In genomic region chr1:198498881-198499280, GRCh38 we compare ENCODE assay signal across 32 cellular contexts. TPM values are rescaled to one million over a fixed set of nuclear protein-coding genes. Genes with fewer than 3 reads are reported as not detected.
DNase-seq lines count a peak whose midpoint lies in the region; ATAC-seq, FAIRE-seq and TF ChIP-seq lines count a peak whose summit lies in the region.
"Had no signal": no experiment of that assay in that cellular context is flagged by ENCODE, and none has a peak within 500 bp of the region (broad histone marks: within the 10 kb centered on the region; RNA-seq: fewer than 3 reads in every experiment).

No MANE protein-coding gene starts in this region.

- no CpG with 5 or more reads among the region's 1 CpG for WGBS in neuronal stem cell (ENCODE audit: extremely low coverage in 2 of 2, insufficient read length in 2 of 2, insufficient replicate concordance in 1 of 2), 2 donors
- 5% methylated on average over 1 of the region's 1 CpG for WGBS in HepG2 (ENCODE audit: low lambda C conversion rate)

- in situ Hi-C loops in HepG2 (cut with HindIII; ENCODE audit: extremely low pct_ligation_motif_present, low pct_unique_long_range_greater_than_20kb) = no loop called here

- no peak for TF ChIP-seq POLR2A in HepG2 (IDR thresholded peaks at IDR 0.05; ENCODE audit: insufficient read depth in 1 of 2, low read depth in 2 of 2, low read length in 2 of 2)

- H2BK15ac ChIP-seq in neuronal stem cell (ENCODE audit: low read length) = no peak overlapping the region

- peaks cover 5% of the 10 kb centered on the region for H3K9me3 Mint-ChIP-seq in Calu3 (ENCODE audit: low read depth, unreplicated experiment)

- peaks cover 0 to 7% of the 10 kb centered on the region in 2 donors for H3K9me3 ChIP-seq in neuronal stem cell (replicated peaks in 1 of 2; ENCODE audit: control insufficient read depth in 2 of 2, insufficient read depth in 1 of 2, low read depth in 1 of 2, low read length in 2 of 2)
- no peaks in the 10 kb centered on the region for H3K9me3 ChIP-seq in HepG2 (ENCODE audit: low read length)
- H3K9me3 ChIP-seq: gastrocnemius medialis, neutrophil had no signal

- H3K4me2 ChIP-seq in neuronal stem cell (ENCODE audit: insufficient read depth, low read length, poor library complexity, severe bottlenecking) (no peak overlapping the region), HepG2 (ENCODE audit: low read depth, low read length) (no peak overlapping the region)

- no peaks in the 10 kb centered on the region for H3K36me3 Mint-ChIP-seq in Calu3 (ENCODE audit: insufficient read depth, unreplicated experiment)

- no peak overlapping the region for H4K8ac ChIP-seq in neuronal stem cell (ENCODE audit: low read depth, low read length)

- H3K18ac ChIP-seq in neuronal stem cell (ENCODE audit: low read length) = no peak overlapping the region

- BruUV-seq in Calu3 (replicated peaks; lab: Mats Ljungman, UMichigan) (no TSS peak), HepG2 (replicated peaks; lab: Mats Ljungman, UMichigan) (no TSS peak)

- peak; percentile 25 for DNase-seq in Calu3
- DNase-seq in NCI-H226 = peak; percentile 93
- DNase-seq in epithelial cell of esophagus (ENCODE audit: low read depth) = peak; percentile 72
- DNase-seq in omental fat pad (ENCODE audit: low spot score) = no peak
- DNase-seq in neuronal stem cell (ENCODE audit: low spot score) = no peak
- no peak for DNase-seq in HepG2 (ENCODE audit: low spot score)
- no peak for DNase-seq in DMS53 (lab: John Stamatoyannopoulos, UW)
- DNase-seq in LoVo (ENCODE audit: low spot score) = no peak
- DNase-seq: activated B cell treated with CpG ODN at 0.5 μM for 24 hours; activated CD4-positive, alpha-beta T cell treated with anti-CD3 and anti-CD28 coated beads, Interleukin-2, amount 50 U/mL, for 1 hour; activated T-cell treated with anti-CD3 and anti-CD28 coated beads, Interleukin-2, amount 50 U/mL, for 4 hours; AML-193; amniotic stem cell; CD4-positive, alpha-beta T cell; cortex of kidney; DMS153; effector memory CD8-positive, alpha-beta T cell; gastrocnemius medialis; left colon; NCI-H1092 treated with DMSO at 0.1 percent for 48 hours; NCI-H187 treated with DMSO at 0.1 percent for 48 hours; NCI-H2171 treated with DMSO at 0.1 percent for 48 hours; NCI-H526 treated with DMSO at 0.1 percent for 48 hours; SIG-M5 had no signal

- ATAC-seq in omental fat pad (ENCODE audit: low FRiP score) (peak; percentile 21), HepG2 (no peak)
- ATAC-seq: activated T-cell treated with anti-CD3 and anti-CD28 coated beads, Interleukin-2, amount 50 U/mL, for 4 hours; effector memory CD8-positive, alpha-beta T cell; gastrocnemius medialis; left colon had no signal

- H3K4me1 Mint-ChIP-seq in Calu3 (ENCODE audit: low read depth, unreplicated experiment) = peaks cover 44% of the 10 kb centered on the region

- H3K4me3 Mint-ChIP-seq in Calu3 (ENCODE audit: low read depth, unreplicated experiment) = no peak overlapping the region
- H3K4me3 Mint-ChIP-seq: activated B cell treated with CpG ODN at 0.5 μM for 24 hours; activated T-cell treated with anti-CD3 and anti-CD28 coated beads, Interleukin-2, amount 50 U/mL, for 4 hours; CD4-positive, alpha-beta T cell; effector memory CD8-positive, alpha-beta T cell; stimulated activated naive CD8-positive, alpha-beta T cell treated with anti-CD3 and anti-CD28 coated beads, Interleukin-15, Interleukin-2, amounts not matched to agents 100 ng/mL and 50 ng/mL, for 24 hours had no signal

- H3K36me3 ChIP-seq in neuronal stem cell (replicated peaks in 1 of 2; ENCODE audit: control insufficient read depth in 2 of 2, insufficient read depth in 2 of 2, low read length in 2 of 2) (no peaks in the 10 kb centered on the region), HepG2 (replicated peaks in 1 of 2; ENCODE audit: control insufficient read depth in 1 of 2, insufficient read depth in 2 of 2, low read length in 2 of 2) (no peaks in the 10 kb centered on the region)
- H3K36me3 ChIP-seq: cardiac muscle cell, gastrocnemius medialis, neutrophil, thoracic aorta had no signal

- H2AFZ ChIP-seq in neuronal stem cell (ENCODE audit: low read length) = no peak overlapping the region
- no peak overlapping the region for H2AFZ ChIP-seq in HepG2 (ENCODE audit: low read length)

- FAIRE-seq in HepG2 (lab: Jason Lieb, UNC) = no peak
- FAIRE-seq: A204.1 had no signal

- no peak overlapping the region for H3K27ac Mint-ChIP-seq in Calu3 (ENCODE audit: unreplicated experiment)
- H3K27ac Mint-ChIP-seq: activated B cell treated with CpG ODN at 0.5 μM for 24 hours; CD4-positive, alpha-beta T cell; effector memory CD8-positive, alpha-beta T cell; stimulated activated naive CD8-positive, alpha-beta T cell treated with anti-CD3 and anti-CD28 coated beads, Interleukin-15, Interleukin-2, amounts not matched to agents 100 ng/mL and 50 ng/mL, for 24 hours had no signal

- POLR2A ChIA-PET in HepG2 (lab: Yijun Ruan, JAX) = no interaction called here

- no peak for TF ChIP-seq RAD21 in HepG2 (CRISPR knock-in tag; IDR thresholded peaks at IDR 0.05)

- no peak overlapping the region for H2BK5ac ChIP-seq in neuronal stem cell (ENCODE audit: low read length)

- H3K79me2 ChIP-seq in HepG2 (ENCODE audit: insufficient read depth, low read length) = no peaks in the 10 kb centered on the region

- no peaks in the 10 kb centered on the region for H3K27me3 Mint-ChIP-seq in Calu3 (ENCODE audit: unreplicated experiment)
- H3K27me3 Mint-ChIP-seq: activated B cell treated with CpG ODN at 0.5 μM for 24 hours; CD4-positive, alpha-beta T cell; effector memory CD8-positive, alpha-beta T cell; stimulated activated naive CD8-positive, alpha-beta T cell treated with anti-CD3 and anti-CD28 coated beads, Interleukin-15, Interleukin-2, amounts not matched to agents 100 ng/mL and 50 ng/mL, for 24 hours had no signal

- no peak overlapping the region for H2BK12ac ChIP-seq in neuronal stem cell (ENCODE audit: low read length)

- no peak overlapping the region for H3K23ac ChIP-seq in neuronal stem cell (ENCODE audit: low read depth, low read length, poor library complexity)

- intact Hi-C loops in Calu3 (cut with micrococcal nuclease; ENCODE audit: unreplicated experiment) = no loop called here
- intact Hi-C loops in HepG2 (cut with micrococcal nuclease; ENCODE audit: unreplicated experiment) = no loop called here

- no peak overlapping the region for H3K4me3 ChIP-seq in epithelial cell of esophagus (ENCODE audit: low read length)
- no peak overlapping the region for H3K4me3 ChIP-seq in neuronal stem cell (ENCODE audit: low read length in 2 of 2)
- no peak overlapping the region for H3K4me3 ChIP-seq in HepG2 (replicated peaks in 1 of 3; ENCODE audit: insufficient read depth in 1 of 3, low read depth in 2 of 3, low read length in 3 of 3)
- H3K4me3 ChIP-seq: cardiac muscle cell, gastrocnemius medialis, thoracic aorta had no signal

- no peak overlapping the region for H3K14ac ChIP-seq in neuronal stem cell (ENCODE audit: low read length)

- TF ChIP-seq EP300 in HepG2 (IDR thresholded peaks at IDR 0.05; ENCODE audit: low read depth in 2 of 2, low read length in 2 of 2) (no peak), HepG2 (CRISPR knock-in tag; IDR thresholded peaks at IDR 0.05; ENCODE audit: borderline replicate concordance) (no peak)

- no peak overlapping the region for H3K27ac ChIP-seq in neuronal stem cell (replicated peaks; ENCODE audit: low read length)
- H3K27ac ChIP-seq in HepG2 (ENCODE audit: extremely low read length, insufficient read depth, low read length) = no peak overlapping the region
- H3K27ac ChIP-seq: cardiac muscle cell, gastrocnemius medialis, neutrophil, thoracic aorta had no signal

- H3K9ac ChIP-seq in neuronal stem cell (ENCODE audit: low read depth, low read length, poor library complexity) = no peak overlapping the region
- H3K9ac ChIP-seq in HepG2 (ENCODE audit: insufficient read depth, low read depth, low read length) = no peak overlapping the region

- CTCF ChIA-PET in Calu3 (lab: Charles Lee) = interaction anchor here (1.1 kb wide), 1 partner anchor 979 kb away, joined by 3 read pairs; no protein-coding TSS in a partner anchor
- CTCF ChIA-PET in HepG2 (lab: Yijun Ruan, JAX; ENCODE audit: low intra/inter-chr PET ratio, low total read pairs) = no interaction called here

- no peak overlapping the region for H2BK120ac ChIP-seq in neuronal stem cell (ENCODE audit: low read depth, low read length)

- TF ChIP-seq CTCF in Calu3 (IDR thresholded peaks at IDR 0.05; ENCODE audit: unreplicated experiment) (no peak), epithelial cell of esophagus (IDR thresholded peaks at IDR 0.05; ENCODE audit: insufficient read depth, low read depth, low read length, missing control alignments) (no peak), omental fat pad (IDR thresholded peaks at IDR 0.05) (no peak), HepG2 (CRISPR knock-in tag; IDR thresholded peaks at IDR 0.05) (no peak)

- H3K4me1 ChIP-seq in neuronal stem cell (ENCODE audit: control insufficient read depth in 2 of 2, insufficient read depth in 1 of 2, low read depth in 1 of 2, low read length in 2 of 2) (no peaks in the 10 kb centered on the region), HepG2 (ENCODE audit: insufficient read depth, low read length) (no peaks in the 10 kb centered on the region)
- H3K4me1 ChIP-seq: gastrocnemius medialis had no signal

- no peaks in the 10 kb centered on the region for H4K20me1 ChIP-seq in HepG2 (ENCODE audit: insufficient read depth, low read length)

- H3K4ac ChIP-seq in neuronal stem cell (ENCODE audit: low read length) = no peak overlapping the region

- H4K91ac ChIP-seq in neuronal stem cell (ENCODE audit: low read depth, low read length, poor library complexity) = no peak overlapping the region

- no peaks in the 10 kb centered on the region for H3K27me3 ChIP-seq in neuronal stem cell (ENCODE audit: control insufficient read depth in 3 of 3, insufficient read depth in 3 of 3, low read depth in 1 of 3, low read length in 3 of 3)
- H3K27me3 ChIP-seq in HepG2 (ENCODE audit: control insufficient read depth in 1 of 2, insufficient read depth in 2 of 2, low read length in 2 of 2) = no peaks in the 10 kb centered on the region
- H3K27me3 ChIP-seq: cardiac muscle cell, gastrocnemius medialis, neutrophil had no signal

- no peaks in the 10 kb centered on the region for H3K79me1 ChIP-seq in neuronal stem cell (ENCODE audit: low read depth, low read length)

- no peak overlapping the region for H2AK5ac ChIP-seq in neuronal stem cell (ENCODE audit: low read depth, low read length)

RNA-seq across cellular contexts. Expression of gene ATP6V1G3, which starts 41.6 kb away (rescaled TPM):
- total RNA-seq in Calu3 (2022) = not detected in 2 replicates
- not detected for total RNA-seq in omental fat pad
- not detected for polyA plus RNA-seq in neuronal stem cell (2013, experiment 1 of 2)
- polyA plus RNA-seq in neuronal stem cell (2013, experiment 2 of 2) = not detected
- total RNA-seq in HepG2 (2016; rRNA removed; fragmentation: Illumina TruSeq; extraction: Trizol) = not detected in 2 replicates
- not detected in 2 replicates for total RNA-seq in HepG2 (2016; cell fraction: cytosol; rRNA removed; fragmentation: Illumina TruSeq; extraction: Trizol; ENCODE audit: low read depth)
- total RNA-seq in HepG2 (2016; cell fraction: insoluble cytoplasmic fraction; rRNA removed; fragmentation: Illumina TruSeq; extraction: Trizol) = not detected in 2 replicates
- total RNA-seq in HepG2 (2016; cell fraction: membrane; rRNA removed; fragmentation: Illumina TruSeq; extraction: Trizol) = not detected in 2 replicates
- not detected in 2 replicates for total RNA-seq in HepG2 (2016; cell fraction: nucleus; rRNA removed; fragmentation: Illumina TruSeq; extraction: Trizol)
- not detected in 2 replicates for polyA plus RNA-seq in HepG2 (2011; rRNA removed)
- not detected in 2 replicates for polyA plus RNA-seq in HepG2 (2011; cell fraction: cytosol; rRNA removed)
- not detected in 2 replicates for polyA plus RNA-seq in HepG2 (2011; cell fraction: nucleus; rRNA removed)
- not detected in 2 replicates for polyA plus RNA-seq in HepG2 (2012)
- polyA plus RNA-seq in HepG2 (2016; cell fraction: cytosol; fragmentation: Illumina TruSeq; extraction: Trizol; ENCODE audit: low read depth) = not detected in 2 replicates
- not detected in 2 replicates for polyA plus RNA-seq in HepG2 (2016; cell fraction: insoluble cytoplasmic fraction; fragmentation: Illumina TruSeq; extraction: Trizol; ENCODE audit: low read depth)
- polyA plus RNA-seq in HepG2 (2016; cell fraction: membrane; fragmentation: Illumina TruSeq; extraction: Trizol; ENCODE audit: low read depth) = not detected in 2 replicates
- not detected in 2 replicates for polyA plus RNA-seq in HepG2 (2016; cell fraction: nucleus; fragmentation: Illumina TruSeq; extraction: Trizol; ENCODE audit: insufficient read depth, low read depth)
- not detected in 2 replicates for polyA minus RNA-seq in HepG2 (2011; rRNA and poly(A)+ RNA removed; ENCODE audit: low replicate concordance)
- polyA minus RNA-seq in HepG2 (2011; cell fraction: cytosol; rRNA and poly(A)+ RNA removed) = not detected in 2 replicates
- polyA minus RNA-seq in HepG2 (2011; cell fraction: nucleus; rRNA and poly(A)+ RNA removed) = not detected in 2 replicates
- total RNA-seq: activated B cell treated with CpG ODN at 0.5 μM for 24 hours; activated T-cell treated with anti-CD3 and anti-CD28 coated beads, Interleukin-2, amount 50 U/mL, for 4 hours; cardiac muscle cell; CD4-positive, alpha-beta T cell; gastrocnemius medialis; left colon; pulmonary artery endothelial cell; skeletal muscle tissue; thoracic aorta had no signal
- polyA plus RNA-seq: cardiac muscle cell, esophagus had no signal

Comparison
In these comparisons a context has a peak if more than half of its experiments do, and no peak if none do; other contexts are left out.
1. DNase-seq: peak in Calu3 (single experiment), NCI-H226 (single experiment) and epithelial cell of esophagus (single experiment); none in omental fat pad (single experiment), neuronal stem cell (single experiment), HepG2 (single experiment), DMS53 (single experiment) and LoVo (single experiment).